In the genomic region with DNA sequence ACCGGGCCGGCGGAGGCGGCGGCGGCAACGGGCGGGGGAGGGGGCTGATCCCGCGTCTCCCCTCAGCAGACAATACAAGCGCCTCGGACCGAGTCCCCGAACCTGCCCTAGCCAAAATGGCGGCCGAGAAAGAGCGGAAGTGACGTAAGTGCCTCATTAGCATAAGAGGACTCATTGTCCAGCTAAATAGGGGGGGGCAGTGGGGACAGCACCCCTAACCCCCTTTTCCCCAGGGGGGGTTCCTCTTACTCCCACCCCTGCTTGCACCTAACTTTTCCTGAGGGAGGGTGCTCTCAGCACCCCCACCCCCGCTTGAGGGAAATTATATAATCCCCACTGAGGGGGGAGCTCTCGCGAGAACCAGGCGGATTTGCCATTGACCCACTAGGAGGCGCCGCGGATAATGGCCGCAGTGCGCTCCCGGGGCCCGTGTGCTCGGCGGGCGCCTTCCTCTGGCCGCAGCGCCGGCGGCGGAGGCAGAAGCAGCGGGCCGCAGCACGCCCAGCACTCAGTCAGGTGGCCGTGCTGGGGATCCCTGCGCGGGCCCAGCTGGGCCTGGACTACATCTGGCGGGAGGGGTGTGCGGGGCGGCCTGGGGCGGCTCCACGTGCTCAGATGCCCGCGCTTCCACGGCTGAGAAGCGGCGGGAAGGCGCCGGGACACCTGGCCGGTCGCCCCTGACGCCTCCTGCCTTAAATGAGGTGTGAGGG, we compare ENCODE assay signal across 8 cellular contexts. TPM values are rescaled to one million over a fixed set of nuclear protein-coding genes. Genes with fewer than 3 reads are reported as not detected.
DNase-seq lines count a peak whose midpoint lies in the region; ATAC-seq and TF ChIP-seq lines count a peak whose summit lies in the region.

Gene ADNP, minus strand, starts transcription at position 132 of the 710 bp plus-strand sequence. CDS start 27,441 bp downstream, outside the sequence.

- TF ChIP-seq POLR2A in Peyer's patch (IDR thresholded peaks at IDR 0.05) = peak; percentile 75 to 80
- TF ChIP-seq POLR2A in esophagus muscularis mucosa (IDR thresholded peaks at IDR 0.05; ENCODE audit: low read depth) = peak; percentile 44

- H3K9me2 ChIP-seq in Karpas-422 (replicated peaks; ENCODE audit: insufficient read depth, low read length) = no peaks in the 10 kb centered on the region

- intact Hi-C loops in esophagus muscularis mucosa (cut with DNase I) = loop anchor here (2.0 to 5.0 kb wide), 2 partner anchors 114 to 137 kb away; partner anchors contain the start of gene BCAS4

- peaks cover 45% of the 10 kb centered on the region for H3K4me1 ChIP-seq in DND-41 (ENCODE audit: insufficient read depth, low read length)
- H3K4me1 ChIP-seq in Karpas-422 (ENCODE audit: low read length) = peaks cover 51% of the 10 kb centered on the region
- peaks cover 0 to 38% (median 0%) of the 10 kb centered on the region in 4 donors for H3K4me1 ChIP-seq in Peyer's patch
- H3K4me1 ChIP-seq in esophagus muscularis mucosa = peaks cover 26 to 46% (median 43%) of the 10 kb centered on the region in 4 donors
- peaks cover 10 to 17% of the 10 kb centered on the region in 2 donors for H3K4me1 ChIP-seq in muscle layer of duodenum (ENCODE audit: control insufficient read depth in 1 of 2, insufficient read depth in 2 of 2, low read length in 2 of 2)

- H3K79me2 ChIP-seq in DND-41 (ENCODE audit: insufficient read depth, low read length) (peaks cover 54% of the 10 kb centered on the region), Karpas-422 (ENCODE audit: low read length) (peaks cover 43% of the 10 kb centered on the region)

- H3K4me3 ChIP-seq in DND-41 (ENCODE audit: low read depth in 1 of 2, low read length in 2 of 2) = peak within 1 kb of the TSS; percentile 53 to 72; a peak in 3 of 4 replicates
- peak within 1 kb of the TSS; percentile 89 for H3K4me3 ChIP-seq in Karpas-422 (ENCODE audit: low read length)
- peak within 1 kb of the TSS; percentile 71 to 94 (median 75) for H3K4me3 ChIP-seq in Peyer's patch
- peak within 1 kb of the TSS; percentile 73 to 94 (median 87) for H3K4me3 ChIP-seq in esophagus muscularis mucosa
- peak within 1 kb of the TSS; percentile 65 to 82 for H3K4me3 ChIP-seq in muscle layer of duodenum (ENCODE audit: low read depth in 1 of 2, low read length in 2 of 2)

- TF ChIP-seq CTCF in DND-41 (IDR thresholded peaks at IDR 0.05; ENCODE audit: borderline replicate concordance, extremely low read depth, low read length, poor library complexity, severe bottlenecking) = peak; percentile 74
- peak; percentile 64 to 88 (median 80) for TF ChIP-seq CTCF in Peyer's patch (IDR thresholded peaks at IDR 0.05)
- TF ChIP-seq CTCF in esophagus muscularis mucosa (IDR thresholded peaks at IDR 0.05) = peak; percentile 67 to 75 (median 69)

- H3K9me3 ChIP-seq in DND-41 (ENCODE audit: insufficient read depth, low read length, severe bottlenecking) (no peaks in the 10 kb centered on the region), Karpas-422 (ENCODE audit: low read length) (no peaks in the 10 kb centered on the region), Peyer's patch (no peaks in the 10 kb centered on the region), esophagus muscularis mucosa (no peaks in the 10 kb centered on the region), muscle layer of duodenum (ENCODE audit: control insufficient read depth in 1 of 2, low read length in 2 of 2) (no peaks in the 10 kb centered on the region)

- H3K27ac ChIP-seq in DND-41 (ENCODE audit: low read length) = peak within 1 kb of the TSS; percentile 99
- H3K27ac ChIP-seq in Karpas-422 (ENCODE audit: low read length) = peak within 1 kb of the TSS; percentile 94
- H3K27ac ChIP-seq in Peyer's patch = peak within 1 kb of the TSS; percentile 95 to 100 (median 98)
- peak within 1 kb of the TSS; percentile 98 to 99 (median 98) for H3K27ac ChIP-seq in esophagus muscularis mucosa (replicated peaks in 1 of 4)
- peak within 1 kb of the TSS; percentile 93 for H3K27ac ChIP-seq in muscle layer of duodenum (ENCODE audit: low read length)

- no peaks in the 10 kb centered on the region for H3K27me3 ChIP-seq in DND-41 (ENCODE audit: insufficient read depth, low read length, poor library complexity)
- H3K27me3 ChIP-seq in Karpas-422 (ENCODE audit: low read length) = no peaks in the 10 kb centered on the region
- no peaks in the 10 kb centered on the region for H3K27me3 ChIP-seq in Peyer's patch
- peaks cover 0 to 4% (median 0%) of the 10 kb centered on the region in 4 donors for H3K27me3 ChIP-seq in esophagus muscularis mucosa
- no peaks in the 10 kb centered on the region for H3K27me3 ChIP-seq in muscle layer of duodenum (ENCODE audit: low read depth, low read length)

- peak within 1 kb of the TSS; percentile 89 for H3K9ac ChIP-seq in DND-41 (ENCODE audit: low read depth, low read length)
- H3K9ac ChIP-seq in Karpas-422 (ENCODE audit: low read length) = peak within 1 kb of the TSS; percentile 95

- H4K20me1 ChIP-seq in DND-41 (ENCODE audit: insufficient read depth, low read length) = peaks cover 34% of the 10 kb centered on the region
- peaks cover 26% of the 10 kb centered on the region for H4K20me1 ChIP-seq in Karpas-422 (ENCODE audit: insufficient read depth, low read depth, low read length)

- 3% methylated on average over 9 of the region's 58 CpGs for WGBS in esophagus muscularis mucosa

- peak within 1 kb of the TSS; percentile 98 for H2AFZ ChIP-seq in DND-41 (ENCODE audit: low read depth, low read length)
- H2AFZ ChIP-seq in Karpas-422 (ENCODE audit: low read length) = no peak within 1 kb of the TSS

- no peak for TF ChIP-seq EP300 in esophagus muscularis mucosa (IDR thresholded peaks at IDR 0.05)

- peak; percentile 75 for ATAC-seq in DND-41 (ENCODE audit: insufficient read depth, low read depth)
- ATAC-seq in GM21786 (IDR thresholded peaks at IDR 0.05; ENCODE audit: unreplicated experiment) = peak; percentile 59

- DNase-seq in DND-41 (peak; percentile 93), Karpas-422 (peak; percentile 96), Peyer's patch (peak; percentile 90 to 96 (median 93)), esophagus muscularis mucosa (ENCODE audit: extremely low spot score) (peak; percentile 98)
- DNase-seq in activated T-cell treated with anti-CD3 and anti-CD28 coated beads, Interleukin-2, amount 50 U/mL, for 48 hours = peak; percentile 91 to 92
- peak; percentile 72 for DNase-seq in stimulated activated CD8-positive, alpha-beta memory T cell treated with anti-CD3 and anti-CD28 coated beads, Interleukin-7, amount 100 ng/mL, for 24 hours (ENCODE audit: low read depth)

- peak within 1 kb of the TSS; percentile 72 for H3K4me2 ChIP-seq in DND-41 (ENCODE audit: insufficient read depth, low read length)
- H3K4me2 ChIP-seq in Karpas-422 (ENCODE audit: low read depth, low read length, poor library complexity, severe bottlenecking) = peak within 1 kb of the TSS; percentile 91

- H3K36me3 ChIP-seq in DND-41 (ENCODE audit: insufficient read depth, low read length) (peaks cover 74% of the 10 kb centered on the region), Karpas-422 (ENCODE audit: insufficient read depth, low read length) (peaks cover 50% of the 10 kb centered on the region), Peyer's patch (peaks cover 0 to 32% (median 0%) of the 10 kb centered on the region in 3 donors), esophagus muscularis mucosa (peaks cover 14 to 45% (median 26%) of the 10 kb centered on the region in 4 donors), muscle layer of duodenum (ENCODE audit: control insufficient read depth in 1 of 2, insufficient read depth in 2 of 2, low read length in 2 of 2) (peaks cover 21 to 22% of the 10 kb centered on the region in 2 donors)

RNA-seq across cellular contexts. Expression of gene ADNP, which starts in this region (rescaled TPM):
- 40.1 and 55.5 TPM in 2 replicates for total RNA-seq in Karpas-422 (2014; rRNA removed; shearing (Covaris generic); ENCODE audit: low replicate concordance)
- total RNA-seq in Peyer's patch (10 to 100 TPM; 51.8 to 64.3 (median 58.2) TPM), esophagus muscularis mucosa (10 to 100 TPM; 39.1 to 59.8 (median 48.2) TPM)

Comparison
In these comparisons a context has a peak if more than half of its experiments do, and no peak if none do; other contexts are left out.
1. Peak in every context shown above with its lines: DNase-seq, ATAC-seq, H3K4me3 ChIP-seq and H3K27ac ChIP-seq.